1 cellular context compared by ENCODE assay signal in the genomic region with DNA sequence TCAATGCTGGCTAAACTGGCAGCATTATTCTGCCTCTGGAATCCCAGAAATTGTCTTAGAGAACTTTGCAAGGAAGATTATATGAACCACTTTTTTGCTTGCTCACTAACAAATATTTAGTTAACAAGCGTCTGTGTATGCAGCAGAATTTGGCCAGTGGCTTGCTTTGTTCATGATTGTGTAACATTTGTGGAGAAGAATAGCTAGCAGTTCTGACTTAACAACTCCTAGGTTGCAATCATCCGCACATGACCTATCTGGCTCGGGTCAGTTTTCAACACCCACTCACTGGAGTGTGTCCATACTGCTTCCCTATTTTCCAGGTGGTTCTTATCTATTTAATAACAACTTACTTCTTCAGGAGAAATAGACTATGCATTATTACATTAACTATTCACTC.
TF ChIP-seq lines count a peak whose summit lies in the region.

No MANE protein-coding gene starts in this region.

TF ChIP-seq in WTC11, 78 proteins besides CTCF, POLR2A, EP300 and RAD21 (continued from another document):
- TF ChIP-seq, protein P1, sequence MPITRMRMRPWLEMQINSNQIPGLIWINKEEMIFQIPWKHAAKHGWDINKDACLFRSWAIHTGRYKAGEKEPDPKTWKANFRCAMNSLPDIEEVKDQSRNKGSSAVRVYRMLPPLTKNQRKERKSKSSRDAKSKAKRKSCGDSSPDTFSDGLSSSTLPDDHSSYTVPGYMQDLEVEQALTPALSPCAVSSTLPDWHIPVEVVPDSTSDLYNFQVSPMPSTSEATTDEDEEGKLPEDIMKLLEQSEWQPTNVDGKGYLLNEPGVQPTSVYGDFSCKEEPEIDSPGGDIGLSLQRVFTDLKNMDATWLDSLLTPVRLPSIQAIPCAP (CRISPR knock-in tag; IDR thresholded peaks at IDR 0.05): no peak
- TF ChIP-seq MXD4 (CRISPR knock-in tag; IDR thresholded peaks at IDR 0.05; ENCODE audit: borderline replicate concordance) (no peak), CREB1 (CRISPR knock-in tag; IDR thresholded peaks at IDR 0.05) (no peak)
- TF ChIP-seq, protein P2, sequence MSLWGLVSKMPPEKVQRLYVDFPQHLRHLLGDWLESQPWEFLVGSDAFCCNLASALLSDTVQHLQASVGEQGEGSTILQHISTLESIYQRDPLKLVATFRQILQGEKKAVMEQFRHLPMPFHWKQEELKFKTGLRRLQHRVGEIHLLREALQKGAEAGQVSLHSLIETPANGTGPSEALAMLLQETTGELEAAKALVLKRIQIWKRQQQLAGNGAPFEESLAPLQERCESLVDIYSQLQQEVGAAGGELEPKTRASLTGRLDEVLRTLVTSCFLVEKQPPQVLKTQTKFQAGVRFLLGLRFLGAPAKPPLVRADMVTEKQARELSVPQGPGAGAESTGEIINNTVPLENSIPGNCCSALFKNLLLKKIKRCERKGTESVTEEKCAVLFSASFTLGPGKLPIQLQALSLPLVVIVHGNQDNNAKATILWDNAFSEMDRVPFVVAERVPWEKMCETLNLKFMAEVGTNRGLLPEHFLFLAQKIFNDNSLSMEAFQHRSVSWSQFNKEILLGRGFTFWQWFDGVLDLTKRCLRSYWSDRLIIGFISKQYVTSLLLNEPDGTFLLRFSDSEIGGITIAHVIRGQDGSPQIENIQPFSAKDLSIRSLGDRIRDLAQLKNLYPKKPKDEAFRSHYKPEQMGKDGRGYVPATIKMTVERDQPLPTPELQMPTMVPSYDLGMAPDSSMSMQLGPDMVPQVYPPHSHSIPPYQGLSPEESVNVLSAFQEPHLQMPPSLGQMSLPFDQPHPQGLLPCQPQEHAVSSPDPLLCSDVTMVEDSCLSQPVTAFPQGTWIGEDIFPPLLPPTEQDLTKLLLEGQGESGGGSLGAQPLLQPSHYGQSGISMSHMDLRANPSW (CRISPR knock-in tag; conservative IDR thresholded peaks at IDR 0.05; ENCODE audit: low read depth): no peak
